Comparison of ENCODE assay signal across 8 cellular contexts in the genomic region with DNA sequence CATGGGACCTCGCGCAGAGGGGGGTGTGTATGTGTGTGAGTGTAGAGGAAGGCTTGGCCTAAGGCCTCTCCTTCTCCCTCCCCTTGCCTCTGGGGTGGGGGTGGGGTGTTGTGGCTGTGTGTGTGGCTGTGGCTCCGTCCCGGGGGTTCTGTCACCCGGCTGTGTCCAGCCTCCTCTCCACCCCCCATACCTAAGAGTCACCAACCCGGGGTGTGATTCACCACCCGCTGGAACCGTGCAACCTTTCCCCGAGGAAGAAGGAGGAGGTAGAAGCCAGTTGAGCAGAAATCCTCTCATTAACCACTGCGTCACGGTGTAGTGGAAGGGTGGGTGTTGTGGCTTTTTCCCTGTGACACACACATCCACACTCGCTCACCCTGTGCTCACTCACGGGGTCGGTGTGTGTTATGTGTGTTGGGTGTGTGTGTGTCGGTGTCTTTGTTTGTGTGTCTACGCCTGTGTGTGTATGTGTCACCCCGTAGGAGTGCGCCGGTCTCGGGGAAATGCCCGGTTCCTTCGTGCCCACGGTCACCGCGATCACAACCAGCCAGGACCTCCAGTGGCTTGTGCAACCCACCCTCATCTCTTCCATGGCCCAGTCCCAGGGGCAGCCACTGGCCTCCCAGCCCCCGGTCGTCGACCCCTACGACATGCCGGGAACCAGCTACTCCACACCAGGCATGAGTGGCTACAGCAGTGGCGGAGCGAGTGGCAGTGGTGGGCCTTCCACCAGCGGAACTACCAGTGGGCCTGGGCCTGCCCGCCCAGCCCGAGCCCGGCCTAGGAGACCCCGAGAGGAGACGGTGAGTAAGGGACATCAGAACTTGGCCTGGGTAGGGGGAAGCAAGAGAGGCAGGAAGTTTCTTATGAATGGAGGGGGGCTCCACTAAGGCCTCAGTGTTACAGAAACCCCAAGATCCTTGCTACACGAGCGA. TPM values are rescaled to one million over a fixed set of nuclear protein-coding genes. Genes with fewer than 3 reads are reported as not detected.
DNase-seq lines count a peak whose midpoint lies in the region; ATAC-seq and TF ChIP-seq lines count a peak whose summit lies in the region.

No MANE protein-coding gene starts in this region.

- TF ChIP-seq CTCF in 22Rv1 (IDR thresholded peaks at IDR 0.05): no peak

- peak; percentile 34 to 41 for ATAC-seq in stimulated activated naive B cell treated with anti-CD40 and anti-IgM and Interleukin-4, amounts not matched to agents 10 μg/mL and 1 μg/mL and 100 μg/mL, for 72 hours (replicated peaks)
- ATAC-seq in sciatic nerve (no peak), HG02884 (IDR thresholded peaks at IDR 0.05; ENCODE audit: unreplicated experiment) (no peak)

- H3K9me3 Mint-ChIP-seq in stimulated activated naive B cell treated with anti-CD40 and anti-IgM and Interleukin-4, amounts not matched to agents 10 μg/mL and 1 μg/mL and 100 μg/mL, for 72 hours: no peaks in the 10 kb centered on the region

- H3K36me3 ChIP-seq in HUES6 (ENCODE audit: control insufficient read depth, insufficient read depth, low read length): no peaks in the 10 kb centered on the region

- peak overlapping the region; percentile 99 for H3K27ac Mint-ChIP-seq in stimulated activated naive B cell treated with anti-CD40 and anti-IgM and Interleukin-4, amounts not matched to agents 10 μg/mL and 1 μg/mL and 100 μg/mL, for 72 hours

- H3K4me1 ChIP-seq in HUES6 (ENCODE audit: control insufficient read depth, insufficient read depth, low read length): peaks cover 24% of the 10 kb centered on the region

- peak overlapping the region; percentile 29 for H3K9ac ChIP-seq in HUES6 (ENCODE audit: low read length)

- peaks cover 58 to 66% of the 10 kb centered on the region in 2 donors for H3K4me1 Mint-ChIP-seq in stimulated activated naive B cell treated with anti-CD40 and anti-IgM and Interleukin-4, amounts not matched to agents 10 μg/mL and 1 μg/mL and 100 μg/mL, for 72 hours

- H3K27me3 Mint-ChIP-seq in stimulated activated naive B cell treated with anti-CD40 and anti-IgM and Interleukin-4, amounts not matched to agents 10 μg/mL and 1 μg/mL and 100 μg/mL, for 72 hours: peaks cover 18 to 36% of the 10 kb centered on the region in 2 donors

- peak overlapping the region; percentile 74 for H3K4me3 ChIP-seq in HUES6 (ENCODE audit: low read depth, low read length)

- H3K4me3 Mint-ChIP-seq in stimulated activated naive B cell treated with anti-CD40 and anti-IgM and Interleukin-4, amounts not matched to agents 10 μg/mL and 1 μg/mL and 100 μg/mL, for 72 hours: peak overlapping the region; percentile 91 to 93

- intact Hi-C loops in sciatic nerve (cut with DNase I): no loop called here

- H3K9me3 ChIP-seq in HUES6 (ENCODE audit: control insufficient read depth, insufficient read depth, low read depth, low read length): no peaks in the 10 kb centered on the region

- peak; percentile 24 for DNase-seq in activated gamma-delta T cell treated with Interleukin-2 at 50 U/mL for 16 hours
- DNase-seq in hepatic stellate cell (ENCODE audit: low spot score): peak; percentile 70
- peak; percentile 74 for DNase-seq in stimulated activated naive B cell treated with anti-CD40 and anti-IgM and Interleukin-4, amounts not matched to agents 10 μg/mL and 1 μg/mL and 100 μg/mL, for 72 hours
- no peak for DNase-seq in sciatic nerve (ENCODE audit: low spot score)
- DNase-seq in pons (ENCODE audit: low spot score): no peak

- H3K36me3 Mint-ChIP-seq in stimulated activated naive B cell treated with anti-CD40 and anti-IgM and Interleukin-4, amounts not matched to agents 10 μg/mL and 1 μg/mL and 100 μg/mL, for 72 hours: peaks cover 7 to 33% of the 10 kb centered on the region in 2 donors

- peaks cover 17% of the 10 kb centered on the region for H3K27me3 ChIP-seq in HUES6 (ENCODE audit: control insufficient read depth, insufficient read depth, low read length)

- peak overlapping the region; percentile 80 for H3K27ac ChIP-seq in 22Rv1
- no peak overlapping the region for H3K27ac ChIP-seq in HUES6 (ENCODE audit: low read depth, low read length)

RNA-seq across cellular contexts. Expression of gene FOSB, which starts 2.6 kb away (rescaled TPM):
- 3.7 TPM for total RNA-seq in sciatic nerve

RNA-seq across cellular contexts. Expression of gene RTN2, which starts 26.4 kb away (rescaled TPM):
- total RNA-seq in sciatic nerve: 4.0 TPM

RNA-seq across cellular contexts. Expression of gene PPM1N, which starts 27.8 kb away (rescaled TPM):
- 1.8 TPM for total RNA-seq in sciatic nerve

RNA-seq across cellular contexts. Expression of gene VASP, which starts 36.9 kb away (rescaled TPM):
- total RNA-seq in sciatic nerve: 72.1 TPM

RNA-seq across cellular contexts. Expression of gene ERCC1, which starts 46.7 kb away (rescaled TPM):
- 58.6 TPM for total RNA-seq in sciatic nerve

Comparison
In these comparisons a context has a peak if more than half of its experiments do, and no peak if none do; other contexts are left out.
1. DNase-seq: peak in activated gamma-delta T cell treated with Interleukin-2 at 50 U/mL for 16 hours (single experiment), hepatic stellate cell (single experiment) and stimulated activated naive B cell treated with anti-CD40 and anti-IgM and Interleukin-4, amounts not matched to agents 10 μg/mL and 1 μg/mL and 100 μg/mL, for 72 hours (single experiment); none in sciatic nerve (single experiment) and pons (single experiment).
2. ATAC-seq: peak in stimulated activated naive B cell treated with anti-CD40 and anti-IgM and Interleukin-4, amounts not matched to agents 10 μg/mL and 1 μg/mL and 100 μg/mL, for 72 hours (2 of 2); none in sciatic nerve (single experiment) and HG02884 (single experiment).